In genomic region chr19:16074488-16075365, GRCh38 we compare ENCODE assay signal across 10 cellular contexts. TPM values are rescaled to one million over a fixed set of nuclear protein-coding genes. Genes with fewer than 3 reads are reported as not detected.
DNase-seq lines count a peak whose midpoint lies in the region; ATAC-seq, FAIRE-seq and TF ChIP-seq lines count a peak whose summit lies in the region.
"Had no signal": no experiment of that assay in that cellular context is flagged by ENCODE, and none has a peak within 500 bp of the region (broad histone marks: within the 10 kb centered on the region; RNA-seq: fewer than 3 reads in every experiment).

No MANE protein-coding gene starts in this region.

- POLR2A ChIA-PET in GM12878 (lab: Charles Lee) = interaction anchor here (0.6 to 4.1 kb wide), 9 partner anchors 36 to 123 kb away, joined by 3 to 36 read pairs (median 4); partner anchors contain the start of genes AP1M1, FAM32A and HSH2D

- H3K27me3 ChIP-seq in GM12878 (replicated peaks in 1 of 2; ENCODE audit: control insufficient read depth in 2 of 2, insufficient read depth in 2 of 2, low read length in 1 of 2) (no peaks in the 10 kb centered on the region), upper lobe of right lung (no peaks in the 10 kb centered on the region)
- H3K27me3 ChIP-seq: body of pancreas had no signal

- peak overlapping the region; percentile 96; the same call in 1 of the 2 replicates for H3K9ac ChIP-seq in GM12878 (ENCODE audit: control insufficient read depth, insufficient read depth, low read length)

- no peak for TF ChIP-seq CTCF in GM12878 (IDR thresholded peaks at IDR 0.05 in 2 of 3, conservative IDR thresholded peaks at IDR 0.05 in 1 of 3; ENCODE audit: control insufficient read depth in 2 of 3, extremely low read depth in 1 of 3, insufficient read depth in 1 of 3, low read depth in 3 of 3, low read length in 3 of 3)
- TF ChIP-seq CTCF in upper lobe of right lung (IDR thresholded peaks at IDR 0.05) = no peak

- no peak overlapping the region for H2AFZ ChIP-seq in GM12878 (ENCODE audit: control insufficient read depth, low read depth, low read length)

- TF ChIP-seq EP300 in GM12878 (IDR thresholded peaks at IDR 0.05; ENCODE audit: borderline replicate concordance in 1 of 2, control insufficient read depth in 1 of 2, low read depth in 2 of 2, low read length in 2 of 2) = no peak

- no peaks in the 10 kb centered on the region for H4K20me1 ChIP-seq in GM12878 (ENCODE audit: control insufficient read depth, insufficient read depth)

- H3K4me3 Mint-ChIP-seq in activated naive CD4-positive, alpha-beta T cell treated with anti-CD3 and anti-CD28 coated beads, Interleukin-2, amount 50 U/mL, for 24 hours = peak overlapping the region; percentile 85
- H3K4me3 Mint-ChIP-seq in naive B cell = peak overlapping the region; percentile 63 to 96 (median 86)

- no peak for FAIRE-seq in GM12878 (lab: Jason Lieb, UNC)

- CTCF ChIA-PET in GM12878 (lab: Yijun Ruan, JAX) = interaction anchor here (0.5 to 6.8 kb wide), 12 partner anchors 10 to 445 kb away, joined by 3 to 45 read pairs (median 4); partner anchors contain the start of gene FAM32A

- peaks cover 47% of the 10 kb centered on the region for H3K79me2 ChIP-seq in GM12878 (ENCODE audit: control insufficient read depth, insufficient read depth, low read length)

- H3K4me1 ChIP-seq in GM12878 (ENCODE audit: control insufficient read depth, insufficient read depth, low read length) (peaks cover 15% of the 10 kb centered on the region), upper lobe of right lung (peaks cover 46% of the 10 kb centered on the region)

- H3K27ac ChIP-seq in GM12878 (ENCODE audit: control insufficient read depth, insufficient read depth) (peak overlapping the region; percentile 97), upper lobe of right lung (peak overlapping the region; percentile 97)

- H3K4me3 ChIP-seq in GM12878 = peak overlapping the region; percentile 87
- no peak overlapping the region for H3K4me3 ChIP-seq in upper lobe of right lung
- H3K4me3 ChIP-seq: body of pancreas had no signal

- no peaks in the 10 kb centered on the region for H3K36me3 Mint-ChIP-seq in activated naive CD4-positive, alpha-beta T cell treated with anti-CD3 and anti-CD28 coated beads, Interleukin-2, amount 50 U/mL, for 24 hours
- H3K36me3 Mint-ChIP-seq in naive B cell = no peaks in the 10 kb centered on the region

- H3K36me3 ChIP-seq in GM12878 (ENCODE audit: control insufficient read depth in 2 of 2, insufficient read depth in 2 of 2, low read length in 1 of 2) = no peaks in the 10 kb centered on the region
- H3K36me3 ChIP-seq in upper lobe of right lung = no peaks in the 10 kb centered on the region

- no peak for TF ChIP-seq RAD21 in GM12878 (IDR thresholded peaks at IDR 0.05; ENCODE audit: insufficient read depth, low read depth, low read length)

- SMC1A ChIA-PET in GM12878 (lab: Charles Lee; ENCODE audit: uncharacterized antibody, unreplicated experiment) = interaction anchor here (1.1 to 4.0 kb wide), 7 partner anchors 8 to 110 kb away, joined by 3 to 13 read pairs (median 3); partner anchors contain the start of genes FAM32A and HSH2D

- RAD21 ChIA-PET in GM12878 (lab: Charles Lee; ENCODE audit: unreplicated experiment) = interaction anchor here (1.3 to 1.8 kb wide), 3 partner anchors 21 to 110 kb away, joined by 3 to 7 read pairs (median 4); partner anchors contain the start of gene FAM32A

- no peak for TF ChIP-seq POLR2A in GM12878 (IDR thresholded peaks at IDR 0.05; ENCODE audit: low read depth, low read length)

- DNase-seq in activated naive CD4-positive, alpha-beta T cell treated with anti-CD3 and anti-CD28 coated beads, Interleukin-2, amount 50 U/mL, for 16 hours = no peak
- DNase-seq in GM12878 (ENCODE audit: low read depth, low spot score) (no peak), naive B cell (no peak), upper lobe of right lung (peak; percentile 50), NCI-H82 (lab: John Stamatoyannopoulos, UW) (no peak), LoVo (ENCODE audit: low spot score) (no peak)
- DNase-seq: body of pancreas, NCI-H1092 treated with DMSO at 0.1 percent for 48 hours had no signal

- H3K9me3 ChIP-seq in GM12878 (replicated peaks; ENCODE audit: control insufficient read depth, insufficient read depth, low read length) = no peaks in the 10 kb centered on the region
- H3K9me3 ChIP-seq in upper lobe of right lung = no peaks in the 10 kb centered on the region
- H3K9me3 ChIP-seq: body of pancreas had no signal

- peaks cover 62% of the 10 kb centered on the region for H3K4me1 Mint-ChIP-seq in activated naive CD4-positive, alpha-beta T cell treated with anti-CD3 and anti-CD28 coated beads, Interleukin-2, amount 50 U/mL, for 24 hours
- H3K4me1 Mint-ChIP-seq in naive B cell = peaks cover 38 to 50% (median 47%) of the 10 kb centered on the region in 3 donors

- no peaks in the 10 kb centered on the region for H3K27me3 Mint-ChIP-seq in activated naive CD4-positive, alpha-beta T cell treated with anti-CD3 and anti-CD28 coated beads, Interleukin-2, amount 50 U/mL, for 24 hours
- H3K27me3 Mint-ChIP-seq in naive B cell = no peaks in the 10 kb centered on the region

- peak overlapping the region; percentile 94 for H3K4me2 ChIP-seq in GM12878 (ENCODE audit: control insufficient read depth, insufficient read depth)

- intact Hi-C loops in GM12878 (cut with micrococcal nuclease; ENCODE audit: unreplicated experiment) = loop anchor here (5.0 kb wide), 2 partner anchors 373 to 513 kb away; no protein-coding TSS in a partner anchor
- intact Hi-C loops in upper lobe of right lung (cut with DNase I) = no loop called here

- in situ Hi-C loops in GM12878 (cut with MboI) = no loop called here

- ATAC-seq in GM12878 (no peak), naive B cell (ENCODE audit: low read depth in 2 of 2) (no peak), upper lobe of right lung (no peak), HG03565 (IDR thresholded peaks at IDR 0.05; ENCODE audit: unreplicated experiment) (no peak)
- ATAC-seq: body of pancreas had no signal

- 88% methylated on average over 10 of the region's 10 CpGs for WGBS in GM12878 (ENCODE audit: insufficient coverage, insufficient replicate concordance, low lambda C conversion rate, missing lambda C conversion rate)

- H3K9me3 Mint-ChIP-seq in activated naive CD4-positive, alpha-beta T cell treated with anti-CD3 and anti-CD28 coated beads, Interleukin-2, amount 50 U/mL, for 24 hours = no peaks in the 10 kb centered on the region
- no peaks in the 10 kb centered on the region for H3K9me3 Mint-ChIP-seq in naive B cell

- H3K27ac Mint-ChIP-seq in activated naive CD4-positive, alpha-beta T cell treated with anti-CD3 and anti-CD28 coated beads, Interleukin-2, amount 50 U/mL, for 24 hours = peak overlapping the region; percentile 78
- peak overlapping the region; percentile 91 to 98 (median 94) for H3K27ac Mint-ChIP-seq in naive B cell

- BruUV-seq in GM12878 (replicated peaks; lab: Mats Ljungman, UMichigan) = no TSS peak

TF ChIP-seq in GM12878, 131 proteins besides CTCF, POLR2A, EP300 and RAD21 (continues in another document):
- TF ChIP-seq CREB1 (IDR thresholded peaks at IDR 0.05; ENCODE audit: low read depth) (no peak), ELK1 (IDR thresholded peaks at IDR 0.05; ENCODE audit: low read depth, low read length) (no peak)

RNA-seq across cellular contexts. Expression of gene TPM4, which starts 1.6 kb away (rescaled TPM):
- 161 and 178 TPM in 2 replicates for total RNA-seq in GM12878 (2013; cell fraction: nucleolus; rRNA removed)
- total RNA-seq in GM12878 (2014; rRNA removed) (413 and 473 TPM in 2 replicates), GM12878 (2014; rRNA removed; fragmentation: Illumina TruSeq; extraction: Trizol) (513 and 542 TPM in 2 replicates), GM12878 (2021) (338 and 361 TPM in 2 replicates), upper lobe of right lung (386 TPM)
- polyA plus RNA-seq in GM12878 (2011; ENCODE audit: low read depth) = 212 TPM
- polyA plus RNA-seq in GM12878 (2011; rRNA removed) (387 and 534 TPM in 2 replicates), GM12878 (2014; fragmentation: Illumina TruSeq; extraction: Trizol) (620 and 767 TPM in 2 replicates), GM12878 (2014; fragmentation: Nextera tagmentation; extraction: Ambion mirVana) (100 to 1,000 TPM; 183 to 194 TPM), GM12878 (2014; rRNA removed) (387 and 401 TPM in 2 replicates), GM12878 (2016; fragmentation: Nextera tagmentation; extraction: Ambion mirVana) (100 to 1,000 TPM; 469 to 473 TPM), naive B cell (ENCODE audit: low read depth in 6 of 6) (10 to 100 TPM; 53.6 to 85.7 (median 76.7) TPM)
- polyA plus RNA-seq in GM12878 (2011; cell fraction: cytosol; rRNA removed) = 210 and 246 TPM in 2 replicates
- 84.6 and 156 TPM in 2 replicates for polyA plus RNA-seq in GM12878 (2011; cell fraction: nucleus; rRNA removed)
- 261 and 281 TPM in 2 replicates for polyA plus RNA-seq in GM12878 (2012)
- polyA minus RNA-seq in GM12878 (2011; rRNA and poly(A)+ RNA removed) = 142 and 153 TPM in 2 replicates
- 99.6 and 122 TPM in 2 replicates for polyA minus RNA-seq in GM12878 (2011; cell fraction: cytosol; rRNA and poly(A)+ RNA removed)
- polyA minus RNA-seq in GM12878 (2011; cell fraction: nucleus; rRNA and poly(A)+ RNA removed) = 45.9 and 97.4 TPM in 2 replicates

RNA-seq across cellular contexts. Expression of gene RAB8A, which starts 37.0 kb away (rescaled TPM):
- 85.8 and 91.6 TPM in 2 replicates for total RNA-seq in GM12878 (2013; cell fraction: nucleolus; rRNA removed)
- total RNA-seq in GM12878 (2014; rRNA removed) (94.2 and 104 TPM in 2 replicates), GM12878 (2014; rRNA removed; fragmentation: Illumina TruSeq; extraction: Trizol) (233 and 239 TPM in 2 replicates), GM12878 (2021) (162 and 181 TPM in 2 replicates), upper lobe of right lung (101 TPM)
- polyA plus RNA-seq in GM12878 (2011; ENCODE audit: low read depth) = 29.0 TPM
- polyA plus RNA-seq in GM12878 (2011; rRNA removed) (177 and 189 TPM in 2 replicates), GM12878 (2014; fragmentation: Illumina TruSeq; extraction: Trizol) (138 and 168 TPM in 2 replicates), GM12878 (2014; fragmentation: Nextera tagmentation; extraction: Ambion mirVana) (10 to 100 TPM; 23.9 to 39.1 TPM), GM12878 (2014; rRNA removed) (204 and 226 TPM in 2 replicates), GM12878 (2016; fragmentation: Nextera tagmentation; extraction: Ambion mirVana) (100 to 1,000 TPM; 308 to 314 TPM), naive B cell (ENCODE audit: low read depth in 6 of 6) (100 to 1,000 TPM in 5 of 6 donors, 10 to 100 TPM in 1; 98.8 to 134 (median 112) TPM)
- 137 and 184 TPM in 2 replicates for polyA plus RNA-seq in GM12878 (2011; cell fraction: cytosol; rRNA removed)
- 94.2 and 96.1 TPM in 2 replicates for polyA plus RNA-seq in GM12878 (2011; cell fraction: nucleus; rRNA removed)
- 75.4 and 124 TPM in 2 replicates for polyA plus RNA-seq in GM12878 (2012)
- polyA minus RNA-seq in GM12878 (2011; rRNA and poly(A)+ RNA removed) = 303 and 377 TPM in 2 replicates
- 89.7 and 135 TPM in 2 replicates for polyA minus RNA-seq in GM12878 (2011; cell fraction: cytosol; rRNA and poly(A)+ RNA removed)
- 71.4 and 108 TPM in 2 replicates for polyA minus RNA-seq in GM12878 (2011; cell fraction: nucleus; rRNA and poly(A)+ RNA removed)
